In genomic region chr5:1374680-1375055, GRCh38 we compare ENCODE assay signal across 21 cellular contexts. TPM values are rescaled to one million over a fixed set of nuclear protein-coding genes. Genes with fewer than 3 reads are reported as not detected.
DNase-seq lines count a peak whose midpoint lies in the region; ATAC-seq and TF ChIP-seq lines count a peak whose summit lies in the region.
"Had no signal": no experiment of that assay in that cellular context is flagged by ENCODE, and none has a peak within 500 bp of the region (broad histone marks: within the 10 kb centered on the region; RNA-seq: fewer than 3 reads in every experiment).

No MANE protein-coding gene starts in this region.

- H3K36me3 ChIP-seq in RWPE2 (ENCODE audit: low read depth), result no peaks in the 10 kb centered on the region
- H3K36me3 ChIP-seq: Peyer's patch, prostate gland had no signal

- no peak for TF ChIP-seq CTCF in AG10803 (conservative IDR thresholded peaks at IDR 0.05; ENCODE audit: low read length)
- TF ChIP-seq CTCF in RWPE2 (IDR thresholded peaks at IDR 0.05; ENCODE audit: poor library complexity, severe bottlenecking), result no peak
- no peak for TF ChIP-seq CTCF in foreskin fibroblast (IDR thresholded peaks at IDR 0.05; ENCODE audit: low read depth, low read length)
- TF ChIP-seq CTCF in chondrocyte (IDR thresholded peaks at IDR 0.05), result no peak

- no peak overlapping the region for H3K4me3 Mint-ChIP-seq in chondrocyte (ENCODE audit: unreplicated experiment)
- H3K4me3 Mint-ChIP-seq: activated naive CD4-positive, alpha-beta T cell treated with anti-CD3 and anti-CD28 coated beads, Interleukin-2, amount 50 U/mL, for 24 hours; activated T-cell treated with anti-CD3 and anti-CD28 coated beads, Interleukin-2, amount 50 U/mL, for 4 hours; H9; nephron had no signal

- no peak overlapping the region for H3K27ac Mint-ChIP-seq in chondrocyte (ENCODE audit: unreplicated experiment)
- H3K27ac Mint-ChIP-seq: activated naive CD4-positive, alpha-beta T cell treated with anti-CD3 and anti-CD28 coated beads, Interleukin-2, amount 50 U/mL, for 24 hours; H9; nephron had no signal

- H3K9me3 ChIP-seq in RWPE2 (ENCODE audit: severe bottlenecking), result no peaks in the 10 kb centered on the region
- H3K9me3 ChIP-seq: Peyer's patch, prostate gland, testis had no signal

- H3K36me3 Mint-ChIP-seq in chondrocyte (ENCODE audit: low read depth), result no peaks in the 10 kb centered on the region
- H3K36me3 Mint-ChIP-seq: activated naive CD4-positive, alpha-beta T cell treated with anti-CD3 and anti-CD28 coated beads, Interleukin-2, amount 50 U/mL, for 24 hours had no signal

- no peaks in the 10 kb centered on the region for H3K4me1 ChIP-seq in RWPE2 (ENCODE audit: insufficient read depth, poor library complexity, severe bottlenecking)
- H3K4me1 ChIP-seq: Peyer's patch, prostate gland, testis had no signal

- H3K4me3 ChIP-seq in AG10803 (ENCODE audit: low read length) (no peak overlapping the region), RWPE2 (ENCODE audit: severe bottlenecking) (no peak overlapping the region), foreskin fibroblast (ENCODE audit: low read depth in 1 of 2, low read length in 2 of 2) (no peak overlapping the region)
- H3K4me3 ChIP-seq: Peyer's patch, prostate gland, testis had no signal

- H3K27me3 Mint-ChIP-seq in chondrocyte (ENCODE audit: low read depth), result peaks cover 56% of the 10 kb centered on the region
- H3K27me3 Mint-ChIP-seq: activated naive CD4-positive, alpha-beta T cell treated with anti-CD3 and anti-CD28 coated beads, Interleukin-2, amount 50 U/mL, for 24 hours had no signal

- no peaks in the 10 kb centered on the region for H3K4me1 Mint-ChIP-seq in chondrocyte (ENCODE audit: low read depth)
- H3K4me1 Mint-ChIP-seq: activated naive CD4-positive, alpha-beta T cell treated with anti-CD3 and anti-CD28 coated beads, Interleukin-2, amount 50 U/mL, for 24 hours; nephron had no signal

- no peak overlapping the region for H3K27ac ChIP-seq in RWPE2 (ENCODE audit: poor library complexity, severe bottlenecking)
- H3K27ac ChIP-seq: Peyer's patch, prostate gland, testis had no signal

- DNase-seq in AG10803 (ENCODE audit: low read depth), result peak; percentile 36
- peak; percentile 4 for DNase-seq in HCEC 1CT
- no peak for DNase-seq in RWPE2 (ENCODE audit: low spot score)
- DNase-seq in foreskin fibroblast, result peak; percentile 20 to 43
- DNase-seq in chondrocyte (ENCODE audit: low spot score), result no peak
- DNase-seq in stimulated activated CD8-positive, alpha-beta memory T cell treated with anti-CD3 and anti-CD28 coated beads, Interleukin-4, amount 100 ng/mL, for 48 hours, result no peak
- DNase-seq in activated CD8-positive, alpha-beta memory T cell treated with anti-CD3 and anti-CD28 coated beads, Interleukin-2, amount 50 U/mL, for 4 hours, result no peak
- DNase-seq: activated CD4-positive, alpha-beta T cell treated with anti-CD3 and anti-CD28 coated beads, Interleukin-2, amount 50 U/mL, for 1 hour; activated T-cell treated with anti-CD3 and anti-CD28 coated beads, Interleukin-2, amount 50 U/mL, for 4 hours; AML-193; H9; islet precursor cell; mammary epithelial cell; NCI-H187 treated with DMSO at 0.1 percent for 48 hours; small intestine; testis had no signal

- H3K27me3 ChIP-seq in RWPE2 (ENCODE audit: insufficient read depth, poor library complexity, severe bottlenecking), result no peaks in the 10 kb centered on the region
- H3K27me3 ChIP-seq: Peyer's patch, testis had no signal

- ATAC-seq in RWPE2 (ENCODE audit: low read depth) (peak; percentile 33; the same call in 1 of the 3 replicates), HG02759 (IDR thresholded peaks at IDR 0.05; ENCODE audit: unreplicated experiment) (no peak)
- ATAC-seq: activated T-cell treated with anti-CD3 and anti-CD28 coated beads, Interleukin-2, amount 50 U/mL, for 4 hours had no signal

- H3K9me3 Mint-ChIP-seq in chondrocyte (ENCODE audit: low read depth), result no peaks in the 10 kb centered on the region
- H3K9me3 Mint-ChIP-seq: activated naive CD4-positive, alpha-beta T cell treated with anti-CD3 and anti-CD28 coated beads, Interleukin-2, amount 50 U/mL, for 24 hours; activated T-cell treated with anti-CD3 and anti-CD28 coated beads, Interleukin-2, amount 50 U/mL, for 4 hours had no signal

RNA-seq across cellular contexts. Expression of gene CLPTM1L, which starts 29.8 kb away (rescaled TPM):
- total RNA-seq in chondrocyte, result 75.8 to 108 TPM (median 81.6 TPM) in 3 replicates

Comparison
In these comparisons a context has a peak if more than half of its experiments do, and no peak if none do; other contexts are left out.
1. DNase-seq: peak in AG10803 (single experiment), HCEC 1CT (single experiment) and foreskin fibroblast (2 of 2); none in RWPE2 (single experiment), chondrocyte (single experiment), stimulated activated CD8-positive, alpha-beta memory T cell treated with anti-CD3 and anti-CD28 coated beads, Interleukin-4, amount 100 ng/mL, for 48 hours (single experiment) and activated CD8-positive, alpha-beta memory T cell treated with anti-CD3 and anti-CD28 coated beads, Interleukin-2, amount 50 U/mL, for 4 hours (single experiment).